Comparison of ENCODE assay signal across 26 cellular contexts in genomic region chr11:59178401-59178800, GRCh38. TPM values are rescaled to one million over a fixed set of nuclear protein-coding genes. Genes with fewer than 3 reads are reported as not detected.
DNase-seq lines count a peak whose midpoint lies in the region; ATAC-seq and TF ChIP-seq lines count a peak whose summit lies in the region.
"Had no signal": no experiment of that assay in that cellular context is flagged by ENCODE, and none has a peak within 500 bp of the region (broad histone marks: within the 10 kb centered on the region; RNA-seq: fewer than 3 reads in every experiment).

No MANE protein-coding gene starts in this region.

- no peak for TF ChIP-seq POLR2A in esophagus muscularis mucosa (IDR thresholded peaks at IDR 0.05; ENCODE audit: low read depth)

- H3K4me1 Mint-ChIP-seq in mesothelial cell of epicardium (peaks cover 35% of the 10 kb centered on the region), progenitor cell of endocrine pancreas (ENCODE audit: low read depth) (peaks cover 45% of the 10 kb centered on the region)

- peaks cover 3 to 11% (median 8%) of the 10 kb centered on the region in 4 donors for H3K36me3 ChIP-seq in esophagus muscularis mucosa

- H3K9me3 Mint-ChIP-seq in mesothelial cell of epicardium (no peaks in the 10 kb centered on the region), progenitor cell of endocrine pancreas (ENCODE audit: low read depth) (peaks cover 2% of the 10 kb centered on the region)

- H3K36me3 Mint-ChIP-seq in mesothelial cell of epicardium (peaks cover 23% of the 10 kb centered on the region), progenitor cell of endocrine pancreas (ENCODE audit: insufficient read depth) (peaks cover 39% of the 10 kb centered on the region)
- H3K36me3 Mint-ChIP-seq: CD4-positive, alpha-beta memory T cell had no signal

- TF ChIP-seq EP300 in esophagus muscularis mucosa (IDR thresholded peaks at IDR 0.05) = no peak

- no peaks in the 10 kb centered on the region for H3K9me3 ChIP-seq in esophagus muscularis mucosa

- TF ChIP-seq CTCF in esophagus muscularis mucosa (IDR thresholded peaks at IDR 0.05) (no peak), mesothelial cell of epicardium (IDR thresholded peaks at IDR 0.05; ENCODE audit: unreplicated experiment) (no peak), progenitor cell of endocrine pancreas (IDR thresholded peaks at IDR 0.05; ENCODE audit: unreplicated experiment) (no peak)

- H3K27me3 Mint-ChIP-seq in mesothelial cell of epicardium (ENCODE audit: low read depth) (no peaks in the 10 kb centered on the region), progenitor cell of endocrine pancreas (no peaks in the 10 kb centered on the region)
- H3K27me3 Mint-ChIP-seq: CD4-positive, alpha-beta memory T cell had no signal

- DNase-seq in EH (ENCODE audit: low read depth) (peak; percentile 20), esophagus muscularis mucosa (ENCODE audit: extremely low spot score) (peak; percentile 60), mesothelial cell of epicardium (ENCODE audit: low spot score in 2 of 2, unreplicated experiment in 2 of 2) (no peak), progenitor cell of endocrine pancreas (ENCODE audit: low spot score, unreplicated experiment) (no peak), GM19238 (ENCODE audit: insufficient read length, low spot score) (no peak), NCI-H2107 (lab: John Stamatoyannopoulos, UW) (no peak)
- DNase-seq: 8988T; Caco-2; CD4-positive, alpha-beta memory T cell; DMS 273 treated with DMSO at 0.1 percent for 48 hours; DMS79 treated with DMSO at 0.1 percent for 48 hours; HCEC 1CT; IMR-90; Karpas-422; MV-4-11; NCI-H1105 treated with DMSO at 0.1 percent for 48 hours; NCI-H1694; NCI-H2081; NCI-H446 treated with DMSO at 0.1 percent for 48 hours; NCI-H526 treated with DMSO at 0.1 percent for 48 hours had no signal

- no peak overlapping the region for H3K4me3 Mint-ChIP-seq in mesothelial cell of epicardium
- H3K4me3 Mint-ChIP-seq in progenitor cell of endocrine pancreas (ENCODE audit: low read depth) = no peak overlapping the region
- H3K4me3 Mint-ChIP-seq: CD4-positive, alpha-beta memory T cell; GM23338 had no signal

- ATAC-seq in HG02970 (IDR thresholded peaks at IDR 0.05; ENCODE audit: low FRiP score, unreplicated experiment) (no peak), HG02623 (IDR thresholded peaks at IDR 0.05; ENCODE audit: unreplicated experiment) (no peak)
- ATAC-seq: GM12878, GM23338 had no signal

- peaks cover under 1 to 21% (median 13%) of the 10 kb centered on the region in 4 donors for H3K4me1 ChIP-seq in esophagus muscularis mucosa

- no peak overlapping the region for H3K27ac ChIP-seq in esophagus muscularis mucosa (replicated peaks in 1 of 4)
- H3K27ac ChIP-seq: BLaER1 treated with 17β-estradiol and CSF1 and Interleukin-3, amounts not matched to agents 10 nM and 100 nM had no signal

- H3K27ac Mint-ChIP-seq in mesothelial cell of epicardium (peak overlapping the region; percentile 44), progenitor cell of endocrine pancreas (peak overlapping the region; percentile 51)
- H3K27ac Mint-ChIP-seq: CD4-positive, alpha-beta memory T cell; GM23338 had no signal

- intact Hi-C loops in esophagus muscularis mucosa (cut with DNase I) = loop anchor here (10.0 kb wide), 1 partner anchor 256 kb away; the partner anchor contains the start of gene OR5A1

- H3K27me3 ChIP-seq in esophagus muscularis mucosa = peaks cover 0 to under 1% (median 0%) of the 10 kb centered on the region in 4 donors

- no peak overlapping the region for H3K4me3 ChIP-seq in esophagus muscularis mucosa
- H3K4me3 ChIP-seq: BLaER1 treated with 17β-estradiol and CSF1 and Interleukin-3, amounts not matched to agents 10 nM and 100 nM; GM12878; GM23338 had no signal

RNA-seq across cellular contexts. Expression of gene DTX4, which starts 6.5 kb away (rescaled TPM):
- total RNA-seq in esophagus muscularis mucosa = 1 to 10 TPM; 3.1 to 8.8 (median 4.5) TPM
- total RNA-seq in mesothelial cell of epicardium = 37.7 to 42.3 TPM (median 39.4 TPM) in 3 replicates
- total RNA-seq in progenitor cell of endocrine pancreas = 54.5 and 61.6 TPM in 2 replicates

RNA-seq across cellular contexts. Expression of gene MPEG1, which starts 34.3 kb away (rescaled TPM):
- 10 to 100 TPM; 10.1 to 36.1 (median 14.8) TPM for total RNA-seq in esophagus muscularis mucosa
- total RNA-seq in mesothelial cell of epicardium = not detected in 3 replicates
- not detected in 2 replicates for total RNA-seq in progenitor cell of endocrine pancreas
- total RNA-seq: Caco-2, GM23338, IMR-90, M059J had no signal

RNA-seq across cellular contexts. Expression of gene FAM111A, which starts 35.7 kb away (rescaled TPM):
- total RNA-seq in esophagus muscularis mucosa (10 to 100 TPM in 3 of 4 donors, 1 to 10 TPM in 1; 8.9 to 22.4 (median 17.6) TPM), mesothelial cell of epicardium (40.5 to 41.7 TPM (median 40.8 TPM) in 3 replicates), progenitor cell of endocrine pancreas (53.2 and 56.9 TPM in 2 replicates)

Comparison
In these comparisons a context has a peak if more than half of its experiments do, and no peak if none do; other contexts are left out.
1. DNase-seq: peak in EH (single experiment) and esophagus muscularis mucosa (single experiment); none in mesothelial cell of epicardium (0 of 2), progenitor cell of endocrine pancreas (single experiment), GM19238 (single experiment) and NCI-H2107 (single experiment).
2. RNA of gene MPEG1, which starts 34.3 kb away (total RNA-seq): 10.1 to 36.1 TPM in esophagus muscularis mucosa; not detected in mesothelial cell of epicardium and not detected in progenitor cell of endocrine pancreas; every median in the first group is over 10 times any median in the second.